19 cellular contexts compared by ENCODE assay signal in the genomic region with DNA sequence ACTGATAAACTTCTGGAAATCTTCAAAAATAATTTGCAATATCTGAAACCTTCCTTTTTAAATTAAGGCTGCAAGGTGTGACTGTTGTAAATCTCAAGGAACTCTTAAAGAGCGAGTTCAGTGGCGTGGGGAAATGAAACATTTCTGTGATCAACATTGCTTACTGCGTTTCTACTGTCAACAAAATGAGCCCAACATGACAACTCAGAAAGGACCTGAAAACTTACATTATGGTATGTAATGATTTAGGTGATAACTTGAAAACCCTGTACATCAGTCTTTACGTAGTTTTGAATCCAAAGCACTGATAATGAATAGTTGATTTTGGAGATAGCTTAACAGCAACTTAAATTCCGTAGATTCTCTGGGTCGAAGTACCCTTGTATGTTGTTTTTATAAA.
A peak's percentile ranks its signal among the peaks of the same experiment; 100 is the strongest.
DNase-seq lines count a peak whose midpoint lies in the region; ATAC-seq, FAIRE-seq and TF ChIP-seq lines count a peak whose summit lies in the region.
"Had no signal": no experiment of that assay in that cellular context is flagged by ENCODE, and none has a peak within 500 bp of the region (broad histone marks: within the 10 kb centered on the region; RNA-seq: fewer than 3 reads in every experiment).

No MANE protein-coding gene starts in this region.

- no peak overlapping the region for H2BK15ac ChIP-seq in H9 (ENCODE audit: low read depth, low read length)

- H2BK12ac ChIP-seq in H9 (ENCODE audit: insufficient read length, low read depth, low read length): no peak overlapping the region
- no peak overlapping the region for H2BK12ac ChIP-seq in trophoblast cell (ENCODE audit: low read length)

- H3K4me2 ChIP-seq in H9 (ENCODE audit: insufficient read depth, insufficient read length, low read length): no peak overlapping the region
- H3K4me2 ChIP-seq in trophoblast cell (ENCODE audit: low read length): no peak overlapping the region
- H3K4me2 ChIP-seq: BLaER1 had no signal

- H3K79me2 ChIP-seq in H9 (ENCODE audit: insufficient read depth, low read length) (no peaks in the 10 kb centered on the region), trophoblast cell (ENCODE audit: control insufficient read depth, insufficient read depth, low read length, poor library complexity) (no peaks in the 10 kb centered on the region)

- peak; percentile 81 for FAIRE-seq in D721Med (lab: Jason Lieb, UNC)
- FAIRE-seq: GM12891, GM18507 had no signal

- H2AK5ac ChIP-seq in H9 (ENCODE audit: insufficient read length, low read length) (no peak overlapping the region), trophoblast cell (ENCODE audit: low read length) (no peak overlapping the region)

- no peak for ATAC-seq in body of pancreas
- ATAC-seq: CD8-positive, alpha-beta T cell had no signal

- H2BK20ac ChIP-seq in H9 (ENCODE audit: low read depth, low read length, poor library complexity, severe bottlenecking): no peak overlapping the region

- H3K4me3 Mint-ChIP-seq in H9: no peak overlapping the region
- H3K4me3 Mint-ChIP-seq in chondrocyte (ENCODE audit: unreplicated experiment): no peak overlapping the region
- H3K4me3 Mint-ChIP-seq: B cell; CD4-positive, CD25-positive, alpha-beta regulatory T cell; CD8-positive, alpha-beta T cell; HFFc6 had no signal

- peaks cover 7% of the 10 kb centered on the region for H3K4me1 ChIP-seq in H9 (ENCODE audit: insufficient read depth, low read length)
- H3K4me1 ChIP-seq in trophoblast cell (ENCODE audit: control insufficient read depth in 1 of 2, insufficient read depth in 2 of 2, low read length in 2 of 2): no peaks in the 10 kb centered on the region
- no peaks in the 10 kb centered on the region for H3K4me1 ChIP-seq in uterus
- H3K4me1 ChIP-seq in body of pancreas: no peaks in the 10 kb centered on the region

- H3K4me1 Mint-ChIP-seq in H9 (peaks cover 55 to 58% of the 10 kb centered on the region in 2 experiments), chondrocyte (ENCODE audit: low read depth) (peaks cover 3% of the 10 kb centered on the region)

- H3K27me3 ChIP-seq in H9 (ENCODE audit: insufficient read depth, low read length): no peaks in the 10 kb centered on the region
- no peaks in the 10 kb centered on the region for H3K27me3 ChIP-seq in trophoblast cell (ENCODE audit: insufficient read depth, low read length)
- H3K27me3 ChIP-seq in uterus: no peaks in the 10 kb centered on the region
- no peaks in the 10 kb centered on the region for H3K27me3 ChIP-seq in body of pancreas
- H3K27me3 ChIP-seq: BLaER1 had no signal

- TF ChIP-seq POLR2A in uterus (IDR thresholded peaks at IDR 0.05): no peak
- TF ChIP-seq POLR2A in body of pancreas (IDR thresholded peaks at IDR 0.05): no peak

- H3K23ac ChIP-seq in H9 (ENCODE audit: insufficient read length, low read depth, low read length) (no peak overlapping the region), trophoblast cell (ENCODE audit: low read length) (no peak overlapping the region)

- no peak overlapping the region for H4K91ac ChIP-seq in H9 (ENCODE audit: insufficient read length, low read depth, low read length)
- H4K91ac ChIP-seq in trophoblast cell (ENCODE audit: low read depth, low read length): no peak overlapping the region

- H3K4ac ChIP-seq in H9 (ENCODE audit: low read depth, low read length) (no peak overlapping the region), trophoblast cell (ENCODE audit: low read depth, low read length) (no peak overlapping the region)

- TF ChIP-seq CTCF in D721Med (IDR thresholded peaks at IDR 0.05; ENCODE audit: insufficient read depth, missing control alignments): no peak
- TF ChIP-seq CTCF in H9 (conservative IDR thresholded peaks at IDR 0.05): no peak
- TF ChIP-seq CTCF in chondrocyte (IDR thresholded peaks at IDR 0.05): no peak
- no peak for TF ChIP-seq CTCF in uterus (IDR thresholded peaks at IDR 0.05)
- no peak for TF ChIP-seq CTCF in body of pancreas (IDR thresholded peaks at IDR 0.05)

- H3K14ac ChIP-seq in H9 (ENCODE audit: insufficient read depth, low read length) (no peak overlapping the region), trophoblast cell (ENCODE audit: low read length) (no peak overlapping the region)

- peaks cover 0 to 11% of the 10 kb centered on the region in 2 experiments for H3K36me3 ChIP-seq in trophoblast cell (ENCODE audit: control insufficient read depth in 1 of 2, insufficient read depth in 2 of 2, low read length in 2 of 2)
- no peaks in the 10 kb centered on the region for H3K36me3 ChIP-seq in uterus
- peaks cover 0 to 3% of the 10 kb centered on the region in 2 donors for H3K36me3 ChIP-seq in body of pancreas (replicated peaks in 1 of 2; ENCODE audit: insufficient read depth in 1 of 2, low read depth in 2 of 2)

- H2BK120ac ChIP-seq in H9 (ENCODE audit: low read depth, low read length, poor library complexity, severe bottlenecking) (no peak overlapping the region), trophoblast cell (ENCODE audit: insufficient read depth, low read length, poor library complexity) (no peak overlapping the region)

- H4K12ac ChIP-seq in trophoblast cell (ENCODE audit: low read depth, low read length): no peak overlapping the region

- intact Hi-C loops in uterus (cut with DNase I; ENCODE audit: low total_unique reads): no loop called here
- intact Hi-C loops in body of pancreas (cut with DNase I): no loop called here

- WGBS in H9 (ENCODE audit: extremely low coverage, insufficient read length, low lambda C conversion rate): no CpG with 5 or more reads among the region's 6 CpGs
- no CpG with 5 or more reads among the region's 6 CpGs for WGBS in trophoblast cell (ENCODE audit: extremely low coverage, insufficient coverage, insufficient read length)
- 81 to 87% methylated on average over 6 of the region's 6 CpGs for WGBS in body of pancreas, 2 donors

- no peaks in the 10 kb centered on the region for H3K27me3 Mint-ChIP-seq in H9 (ENCODE audit: low read depth)
- no peaks in the 10 kb centered on the region for H3K27me3 Mint-ChIP-seq in chondrocyte (ENCODE audit: low read depth)
- H3K27me3 Mint-ChIP-seq: B cell; CD4-positive, CD25-positive, alpha-beta regulatory T cell had no signal

- H3K27ac Mint-ChIP-seq in H9 (peak overlapping the region in 2 of 3 experiments; percentile 41 to 74; a peak in 5 of 7 replicates), chondrocyte (ENCODE audit: unreplicated experiment) (peak overlapping the region; percentile 8)
- H3K27ac Mint-ChIP-seq: B cell; CD4-positive, CD25-positive, alpha-beta regulatory T cell; CD8-positive, alpha-beta T cell; HFFc6 had no signal

- H3K9me3 ChIP-seq in H9 (ENCODE audit: control insufficient read depth, low read depth, low read length): no peaks in the 10 kb centered on the region
- H3K9me3 ChIP-seq in trophoblast cell (ENCODE audit: insufficient read depth, low read depth, low read length): no peaks in the 10 kb centered on the region
- H3K9me3 ChIP-seq in uterus: no peaks in the 10 kb centered on the region
- no peaks in the 10 kb centered on the region for H3K9me3 ChIP-seq in body of pancreas
- H3K9me3 ChIP-seq: BLaER1, HAP-1 had no signal

- H2BK5ac ChIP-seq in H9 (ENCODE audit: insufficient read length, low read length) (no peak overlapping the region), trophoblast cell (ENCODE audit: low read depth, low read length, poor library complexity) (no peak overlapping the region)

- H3K9ac ChIP-seq in H9 (ENCODE audit: extremely low read depth, insufficient read length, low read length) (no peak overlapping the region), trophoblast cell (ENCODE audit: low read length) (no peak overlapping the region)
- H3K9ac ChIP-seq: BLaER1 had no signal

- H3K9me3 Mint-ChIP-seq in H9 (no peaks in the 10 kb centered on the region), chondrocyte (ENCODE audit: low read depth) (no peaks in the 10 kb centered on the region)
- H3K9me3 Mint-ChIP-seq: CD4-positive, CD25-positive, alpha-beta regulatory T cell; CD8-positive, alpha-beta T cell; HFFc6 had no signal

- H3K79me1 ChIP-seq in H9 (ENCODE audit: insufficient read depth, low read depth, low read length, poor library complexity, severe bottlenecking) (no peaks in the 10 kb centered on the region), trophoblast cell (ENCODE audit: low read length) (no peaks in the 10 kb centered on the region)

- H3K23me2 ChIP-seq in H9 (ENCODE audit: insufficient read length, low read depth, low read length, poor library complexity, severe bottlenecking): no peaks in the 10 kb centered on the region

- no peak for DNase-seq in D721Med (ENCODE audit: insufficient read length, low spot score)
- no peak for DNase-seq in H9
- DNase-seq in chondrocyte (ENCODE audit: low spot score): no peak
- DNase-seq in trophoblast cell: peak; percentile 51 to 86
- no peak for DNase-seq in uterus
- no peak for DNase-seq in NCI-H774 (lab: John Stamatoyannopoulos, UW)
- no peak for DNase-seq in body of pancreas
- DNase-seq: CD4-positive, CD25-positive, alpha-beta regulatory T cell; CD8-positive, alpha-beta T cell; DMS53; DMS79 treated with DMSO at 0.1 percent for 48 hours; GF-D8; HFFc6 had no signal

- H3K27ac ChIP-seq in H9 (ENCODE audit: insufficient read length, low read depth, low read length): no peak overlapping the region
- no peak overlapping the region for H3K27ac ChIP-seq in trophoblast cell (ENCODE audit: low read depth, low read length)
- H3K27ac ChIP-seq in uterus: no peak overlapping the region
- H3K27ac ChIP-seq in body of pancreas: no peak overlapping the region
- H3K27ac ChIP-seq: BLaER1, C4-2B had no signal

- H2AFZ ChIP-seq in H9 (ENCODE audit: low read length): no peak overlapping the region
- H2AFZ ChIP-seq in trophoblast cell (ENCODE audit: insufficient read depth, low read length, poor library complexity): no peak overlapping the region

- H4K20me1 ChIP-seq in H9 (ENCODE audit: control insufficient read depth, insufficient read depth, insufficient read length): no peaks in the 10 kb centered on the region

- no peak overlapping the region for H4K8ac ChIP-seq in H9 (replicated peaks; ENCODE audit: insufficient read length, low read depth, low read length)
- no peak overlapping the region for H4K8ac ChIP-seq in trophoblast cell (ENCODE audit: low read depth, low read length)

- H3K18ac ChIP-seq in H9 (ENCODE audit: insufficient read length, low read depth, low read length) (no peak overlapping the region), trophoblast cell (ENCODE audit: low read length) (no peak overlapping the region)

- H3T11ph ChIP-seq in H9 (ENCODE audit: low read length): no peak overlapping the region

- H3K4me3 ChIP-seq in trophoblast cell (ENCODE audit: low read depth, low read length) (no peak overlapping the region), uterus (no peak overlapping the region), body of pancreas (no peak overlapping the region)
- H3K4me3 ChIP-seq: BLaER1, HAP-1 had no signal

- H4K5ac ChIP-seq in H9 (ENCODE audit: insufficient read length, low read depth, low read length): no peak overlapping the region

- peaks cover 12 to 52% (median 44%) of the 10 kb centered on the region in 3 experiments for H3K36me3 Mint-ChIP-seq in H9 (ENCODE audit: insufficient read depth in 1 of 3, low read depth in 3 of 3)
- H3K36me3 Mint-ChIP-seq in chondrocyte (ENCODE audit: low read depth): peaks cover 21% of the 10 kb centered on the region

- H3K56ac ChIP-seq in H9 (ENCODE audit: insufficient read length, low read depth, low read length): no peak overlapping the region

Comparison
In these comparisons a context has a peak if more than half of its experiments do, and no peak if none do; other contexts are left out.
1. DNase-seq: peak in trophoblast cell (2 of 2); none in D721Med (single experiment), H9 (single experiment), chondrocyte (single experiment), uterus (0 of 2), NCI-H774 (single experiment) and body of pancreas (0 of 4).